ENCODE assay signal across 8 cellular contexts in the genomic region with DNA sequence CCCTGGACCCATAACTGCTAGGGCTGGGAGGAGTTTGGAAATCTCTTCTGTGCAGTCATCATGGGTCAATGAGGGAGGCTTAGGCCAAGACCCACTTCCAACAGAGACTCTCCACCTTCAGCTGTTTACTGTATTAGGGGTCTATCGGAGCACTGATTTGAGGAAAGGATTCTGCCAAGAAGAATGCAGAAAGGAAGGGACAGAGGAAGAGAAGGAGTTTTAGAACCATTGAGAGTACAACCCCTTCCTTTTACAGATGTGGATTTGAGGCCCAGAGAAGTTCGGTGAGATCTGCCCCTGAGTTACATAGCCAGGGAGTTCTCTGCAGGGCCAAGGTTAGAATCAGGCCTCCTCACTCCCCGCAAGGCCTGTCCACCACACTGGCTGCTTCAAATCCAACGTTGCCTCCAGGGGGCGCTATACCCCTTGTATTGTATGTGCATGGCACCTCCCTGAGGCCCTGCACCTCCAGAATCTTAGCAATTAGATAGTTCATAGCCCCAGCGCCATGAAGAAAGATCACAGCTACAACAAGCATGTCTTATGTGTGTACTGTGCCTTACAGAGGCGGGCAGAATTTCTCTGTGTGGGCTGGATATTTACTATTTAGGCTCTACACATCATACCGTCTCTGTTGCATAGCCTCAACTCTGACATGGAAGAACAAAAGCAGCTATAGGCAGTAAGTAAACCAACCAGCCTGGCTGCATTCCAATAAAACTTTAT.
DNase-seq lines count a peak whose midpoint lies in the region; ATAC-seq and TF ChIP-seq lines count a peak whose summit lies in the region.

No MANE protein-coding gene starts in this region.

- ATAC-seq in GM21360 (IDR thresholded peaks at IDR 0.05; ENCODE audit: unreplicated experiment) (peak; percentile 94), PC-3 (peak; percentile 98), omental fat pad (ENCODE audit: low FRiP score) (peak; percentile 94)

- TF ChIP-seq POLR2A in tibial nerve (IDR thresholded peaks at IDR 0.05), result no peak

- H3K4me1 ChIP-seq in PC-3 (ENCODE audit: insufficient read depth, low read length), result peaks cover 8% of the 10 kb centered on the region
- peaks cover 0 to 15% (median 0%) of the 10 kb centered on the region in 4 donors for H3K4me1 ChIP-seq in tibial nerve

- H3K4me3 ChIP-seq in PC-3 (ENCODE audit: low read length), result no peak overlapping the region
- H3K4me3 ChIP-seq in tibial nerve, result no peak overlapping the region

- H3K79me2 ChIP-seq in PC-3 (ENCODE audit: low read length), result no peaks in the 10 kb centered on the region

- CTCF ChIA-PET in PC-3 (lab: Charles Lee), result interaction anchor here (0.6 to 0.8 kb wide), 3 partner anchors 94 to 1726 kb away, joined by 3 to 7 read pairs (median 4); no protein-coding TSS in a partner anchor

- H3K27me3 ChIP-seq in PC-3 (ENCODE audit: low read length), result no peaks in the 10 kb centered on the region
- no peaks in the 10 kb centered on the region for H3K27me3 ChIP-seq in tibial nerve

- intact Hi-C loops in PC-3 (cut with micrococcal nuclease), result loop anchor here (2.0 to 10.0 kb wide), 4 partner anchors 59 to 676 kb away; no protein-coding TSS in a partner anchor

- H3K27ac ChIP-seq in PC-3 (ENCODE audit: low read length) (no peak overlapping the region), tibial nerve (no peak overlapping the region)

- H4K20me1 ChIP-seq in PC-3 (ENCODE audit: low read length), result no peaks in the 10 kb centered on the region

- H3K9ac ChIP-seq in PC-3 (ENCODE audit: low read length), result no peak overlapping the region

- peak in 1 of 2 donors; percentile 51 for TF ChIP-seq EP300 in tibial nerve (IDR thresholded peaks at IDR 0.05)

- BruUV-seq in PC-3 (replicated peaks; lab: Mats Ljungman, UMichigan), result no TSS peak

- 0 out of 2 replicates have a peak overlapping the region, but pooled peaks have one; percentile 33 for H2AFZ ChIP-seq in PC-3 (ENCODE audit: low read length)

- TF ChIP-seq CTCF in PC-3 (conservative IDR thresholded peaks at IDR 0.05; ENCODE audit: low read depth, low read length) (peak; percentile 89), omental fat pad (IDR thresholded peaks at IDR 0.05) (peak in 2 of 3 donors; percentile 42 to 63), tibial nerve (IDR thresholded peaks at IDR 0.05) (peak; percentile 53 to 81 (median 65))

- no peaks in the 10 kb centered on the region for H3K36me3 ChIP-seq in PC-3 (ENCODE audit: low read depth, low read length)
- H3K36me3 ChIP-seq in tibial nerve, result no peaks in the 10 kb centered on the region

- 25 to 27% methylated on average over 8 of the region's 8 CpGs for WGBS in tibial nerve, 2 donors

- no peaks in the 10 kb centered on the region for H3F3A ChIP-seq in PC-3 (ENCODE audit: low read length, unreplicated experiment)

- POLR2A ChIA-PET in PC-3 (lab: Charles Lee; ENCODE audit: unreplicated experiment), result no interaction called here

- DNase-seq in DMS 273 treated with DMSO at 0.1 percent for 48 hours (lab: John Stamatoyannopoulos, UW), result peak; percentile 30
- DNase-seq in HPDE6-E6E7 (ENCODE audit: extremely low spot score), result peak; percentile 22
- peak; percentile 90 for DNase-seq in PC-3
- DNase-seq in activated T-cell treated with anti-CD3 and anti-CD28 coated beads, Interleukin-2, amount 50 U/mL, for 48 hours, result peak; percentile 85
- DNase-seq in fibroblast of the conjunctiva (ENCODE audit: low read depth), result peak; percentile 91
- DNase-seq in omental fat pad (ENCODE audit: low spot score), result peak; percentile 100
- DNase-seq in tibial nerve (ENCODE audit: low spot score in 2 of 2), result peak; percentile 97 to 100

- no peaks in the 10 kb centered on the region for H3K9me2 ChIP-seq in PC-3 (replicated peaks; ENCODE audit: low read length)

- H3K4me2 ChIP-seq in PC-3 (ENCODE audit: low read length), result 0 out of 2 replicates have a peak overlapping the region, but pooled peaks have one; percentile 44

- no peaks in the 10 kb centered on the region for H3K9me3 ChIP-seq in PC-3 (ENCODE audit: low read length)
- no peaks in the 10 kb centered on the region for H3K9me3 ChIP-seq in tibial nerve

Comparison
In these comparisons a context has a peak if more than half of its experiments do, and no peak if none do; other contexts are left out.
1. DNase-seq: peak in every context shown above with its lines; median percentile 100 in omental fat pad; 98 in tibial nerve; 91 in fibroblast of the conjunctiva; 90 in PC-3; 85 in activated T-cell treated with anti-CD3 and anti-CD28 coated beads, Interleukin-2, amount 50 U/mL, for 48 hours; 30 in DMS 273 treated with DMSO at 0.1 percent for 48 hours; 22 in HPDE6-E6E7.